Comparison of ENCODE assay signal across 8 cellular contexts in genomic region chr3:187044206-187044605, GRCh38.
DNase-seq lines count a peak whose midpoint lies in the region; ATAC-seq, FAIRE-seq and TF ChIP-seq lines count a peak whose summit lies in the region.

No MANE protein-coding gene starts in this region.

- H3K9me2 ChIP-seq in Karpas-422 (replicated peaks; ENCODE audit: insufficient read depth, low read length): no peaks in the 10 kb centered on the region

- DNase-seq in Karpas-422 (peak; percentile 93), dermis blood vessel endothelial cell (peak; percentile 79), 8988T (no peak), urothelium cell line (ENCODE audit: low spot score) (no peak), cerebellar nuclear complex (lab: John Stamatoyannopoulos, UW) (no peak), amniotic stem cell (lab: John Stamatoyannopoulos, UW) (no peak)

- no peaks in the 10 kb centered on the region for H3K27me3 ChIP-seq in Karpas-422 (ENCODE audit: low read length)

- ATAC-seq in GM18505 (IDR thresholded peaks at IDR 0.05; ENCODE audit: unreplicated experiment) (peak; percentile 61), GM21528 (IDR thresholded peaks at IDR 0.05; ENCODE audit: low FRiP score, unreplicated experiment) (peak; percentile 76)

- no peak overlapping the region for H2AFZ ChIP-seq in Karpas-422 (ENCODE audit: low read length)

- peaks cover 65% of the 10 kb centered on the region for H3K4me1 ChIP-seq in Karpas-422 (ENCODE audit: low read length)

- H3K9me3 ChIP-seq in Karpas-422 (ENCODE audit: low read length): no peaks in the 10 kb centered on the region

- no peak for FAIRE-seq in urothelium cell line (lab: Jason Lieb, UNC)

- peak overlapping the region; percentile 31 for H3K4me2 ChIP-seq in Karpas-422 (ENCODE audit: low read depth, low read length, poor library complexity, severe bottlenecking)

- peaks cover 77% of the 10 kb centered on the region for H4K20me1 ChIP-seq in Karpas-422 (ENCODE audit: insufficient read depth, low read depth, low read length)

- peak overlapping the region; percentile 73 for H3K27ac ChIP-seq in Karpas-422 (ENCODE audit: low read length)

- no peak overlapping the region for H3K4me3 ChIP-seq in Karpas-422 (ENCODE audit: low read length)

- TF ChIP-seq POLR2A in GM18505 (IDR thresholded peaks at IDR 0.05; ENCODE audit: borderline replicate concordance, extremely low read depth, insufficient read depth, insufficient read length): no peak

- H3K79me2 ChIP-seq in Karpas-422 (ENCODE audit: low read length): peaks cover 98% of the 10 kb centered on the region

- H3K9ac ChIP-seq in Karpas-422 (ENCODE audit: low read length): no peak overlapping the region

- H3K36me3 ChIP-seq in Karpas-422 (ENCODE audit: insufficient read depth, low read length): peaks cover 87% of the 10 kb centered on the region

Comparison
In these comparisons a context has a peak if more than half of its experiments do, and no peak if none do; other contexts are left out.
1. DNase-seq: peak in Karpas-422 (single experiment) and dermis blood vessel endothelial cell (single experiment); none in 8988T (single experiment), urothelium cell line (single experiment), cerebellar nuclear complex (0 of 2) and amniotic stem cell (single experiment).